9 cellular contexts compared by ENCODE assay signal in genomic region chrX:54384661-54385060, GRCh38. TPM values are rescaled to one million over a fixed set of nuclear protein-coding genes. Genes with fewer than 3 reads are reported as not detected.
DNase-seq lines count a peak whose midpoint lies in the region; ATAC-seq and TF ChIP-seq lines count a peak whose summit lies in the region.
"Not testable (repeated sequence)": the region's sequence is repeated elsewhere in the genome, so short reads cannot be mapped to it uniquely, and the experiment has no call there.
"Had no signal": no experiment of that assay in that cellular context is flagged by ENCODE, and none has a peak within 500 bp of the region (broad histone marks: within the 10 kb centered on the region; RNA-seq: fewer than 3 reads in every experiment).

No MANE protein-coding gene starts in this region.

- not testable (repeated sequence) for H3K27me3 Mint-ChIP-seq in GM23338 (ENCODE audit: insufficient read depth, low read depth, poor library complexity)

- H3K4me2 ChIP-seq in GM23338; mesendoderm (ENCODE audit: low read length): not testable (repeated sequence)

- H3K4ac ChIP-seq in mesendoderm (ENCODE audit: low read depth, low read length), result not testable (repeated sequence)

- H2BK15ac ChIP-seq in mesendoderm (replicated peaks; ENCODE audit: low read depth), result not testable (repeated sequence)

- not testable (repeated sequence) for H3K27ac ChIP-seq in GM23338 (ENCODE audit: low read depth); right cardiac atrium (ENCODE audit: low read length); mesendoderm (ENCODE audit: low read depth, low read length); testis

- H4K8ac ChIP-seq in mesendoderm (ENCODE audit: low read depth, low read length), result not testable (repeated sequence)

- WGBS in right cardiac atrium, result 60% methylated on average over 5 of the region's 5 CpGs
- WGBS in mesendoderm (ENCODE audit: extremely low coverage, insufficient coverage, low lambda C conversion rate), result no CpG with 5 or more reads among the region's 5 CpGs
- 50% methylated on average over 5 of the region's 5 CpGs; no CpG with 5 or more reads in 1 of the 2 donors for WGBS in testis, 2 donors

- H3K4me1 ChIP-seq in GM23338 (ENCODE audit: insufficient read depth); adipocyte (ENCODE audit: control insufficient read depth, insufficient read depth, low read length); right cardiac atrium (ENCODE audit: control insufficient read depth, insufficient read depth, low read length); mesendoderm (ENCODE audit: control insufficient read depth, low read depth, low read length); testis: not testable (repeated sequence)

- not testable (repeated sequence) for H3K9me2 ChIP-seq in GM23338 (ENCODE audit: insufficient read depth)

- not testable (repeated sequence) for H4K20me1 ChIP-seq in GM23338 (replicated peaks; ENCODE audit: insufficient read depth)

- not testable (repeated sequence) for H3K18ac ChIP-seq in mesendoderm (ENCODE audit: low read length)

- H3K27ac Mint-ChIP-seq in GM23338, result not testable (repeated sequence)

- H3K27me3 ChIP-seq in GM23338 (ENCODE audit: insufficient read depth); adipocyte (replicated peaks; ENCODE audit: control insufficient read depth, insufficient read depth, low read length); right cardiac atrium (ENCODE audit: control insufficient read depth, insufficient read depth); mesendoderm (ENCODE audit: insufficient read depth, low read length, poor library complexity); testis: not testable (repeated sequence)

- H3K36me3 ChIP-seq in GM23338 (ENCODE audit: insufficient read depth); adipocyte (ENCODE audit: control insufficient read depth, insufficient read depth, low read length, severe bottlenecking); mesendoderm (ENCODE audit: control insufficient read depth, insufficient read depth, low read length); testis (ENCODE audit: low read depth, missing control alignments): not testable (repeated sequence)

- H2AK5ac ChIP-seq in mesendoderm (ENCODE audit: low read length), result not testable (repeated sequence)

- not testable (repeated sequence) for H3K79me1 ChIP-seq in mesendoderm (ENCODE audit: low read length)

- peak overlapping the region; percentile 7 for H3K56ac ChIP-seq in mesendoderm (ENCODE audit: low read length)

- not testable (repeated sequence) for H3K79me2 ChIP-seq in GM23338 (replicated peaks; ENCODE audit: insufficient read depth); mesendoderm (ENCODE audit: control insufficient read depth, insufficient read depth, low read length)

- H3K23ac ChIP-seq in mesendoderm (ENCODE audit: low read length), result not testable (repeated sequence)

- not testable (repeated sequence) for TF ChIP-seq POLR2A in testis (IDR thresholded peaks at IDR 0.05)

- not testable (repeated sequence) for H2AFZ ChIP-seq in GM23338

- not testable (repeated sequence) for H3K9ac ChIP-seq in adipocyte (ENCODE audit: low read length); mesendoderm (ENCODE audit: low read length)

- not testable (repeated sequence) for H4K5ac ChIP-seq in mesendoderm (ENCODE audit: low read length)

- intact Hi-C loops in right cardiac atrium (cut with DNase I); testis (cut with DNase I; ENCODE audit: low total_unique reads): not testable (repeated sequence)

- not testable (repeated sequence) for H3K4me3 ChIP-seq in GM23338; LNCaP clone FGC (ENCODE audit: low read depth, low read length); adipocyte (ENCODE audit: low read length); choroid plexus epithelial cell (ENCODE audit: low read depth, low read length); right cardiac atrium (ENCODE audit: low read length); mesendoderm (ENCODE audit: low read length); testis

- not testable (repeated sequence) for H3K9me3 Mint-ChIP-seq in GM23338

- H3F3A ChIP-seq in GM23338 (replicated peaks; ENCODE audit: low read depth), result not testable (repeated sequence)

- H3K4me1 Mint-ChIP-seq in GM23338, result peaks cover 14% of the 10 kb centered on the region; the same call in 2 of the 3 replicates

- TF ChIP-seq CTCF in GM23338 (conservative IDR thresholded peaks at IDR 0.05; ENCODE audit: low read depth in 2 of 2) (peak in 1 of 2 experiments; percentile 11; a peak in 1 of 4 replicates), LNCaP clone FGC (IDR thresholded peaks at IDR 0.05; ENCODE audit: control insufficient read depth, extremely low read depth, insufficient read depth) (peak; percentile 20; the same call in 1 of the 2 replicates), choroid plexus epithelial cell (conservative IDR thresholded peaks at IDR 0.05; ENCODE audit: low read depth, low read length) (peak; percentile 19)
- TF ChIP-seq CTCF in testis (IDR thresholded peaks at IDR 0.05), result not testable (repeated sequence)

- H2BK5ac ChIP-seq in mesendoderm (ENCODE audit: low read length), result not testable (repeated sequence)

- H3K9me3 ChIP-seq in adipocyte (ENCODE audit: control insufficient read depth, low read length); right cardiac atrium (ENCODE audit: control insufficient read depth, low read length); testis: not testable (repeated sequence)

- not testable (repeated sequence) for H3K36me3 Mint-ChIP-seq in GM23338 (ENCODE audit: low read depth)

- not testable (repeated sequence) for ATAC-seq in GM23338
- ATAC-seq in right cardiac atrium, result peak in 1 of 2 donors; percentile 68

- H2BK120ac ChIP-seq in mesendoderm (ENCODE audit: low read depth, low read length), result not testable (repeated sequence)

- H3K4me3 Mint-ChIP-seq in GM23338, result not testable (repeated sequence)

- DNase-seq in GM23338 (ENCODE audit: low spot score) (peak; percentile 9), LNCaP clone FGC (ENCODE audit: low read depth) (peak; percentile 36), adipocyte (ENCODE audit: low read depth) (peak; percentile 7), choroid plexus epithelial cell (ENCODE audit: low read depth) (peak; percentile 55), right cardiac atrium (peak in 2 of 3 donors; percentile 16 to 72), mesendoderm (peak; percentile 71), testis (peak; percentile 20)

RNA-seq across cellular contexts. Expression of gene WNK3, which starts 26.8 kb away (rescaled TPM):
- total RNA-seq in GM23338 (2014; rRNA removed; shearing (Covaris generic)), result 27.4 and 27.6 TPM in 2 replicates
- polyA plus RNA-seq in GM23338 (2016; fragmentation: Nextera tagmentation; extraction: Ambion mirVana) (51.5 and 57.5 TPM in 2 replicates), right cardiac atrium (0.45 TPM), testis (ENCODE audit: insufficient read depth, low read depth, low replicate concordance) (18.1 TPM)
- total RNA-seq in right cardiac atrium (1 to 10 TPM; 2.1 to 4.3 (median 2.7) TPM), testis (100 to 1,000 TPM; 104 to 110 TPM)
- 6.2 TPM for polyA plus RNA-seq in mesendoderm (2013, experiment 1 of 2)
- 6.0 TPM for polyA plus RNA-seq in mesendoderm (2013, experiment 2 of 2)
- total RNA-seq: CD4-positive, CD25-positive, alpha-beta regulatory T cell; HT-29 had no signal

RNA-seq across cellular contexts. Expression of gene TSR2, which starts 55.5 kb away (rescaled TPM):
- 20.6 and 26.0 TPM in 2 replicates for total RNA-seq in GM23338 (2014; rRNA removed; shearing (Covaris generic))
- polyA plus RNA-seq in GM23338 (2016; fragmentation: Nextera tagmentation; extraction: Ambion mirVana) (52.2 and 60.1 TPM in 2 replicates), right cardiac atrium (42.3 TPM), testis (ENCODE audit: insufficient read depth, low read depth, low replicate concordance) (41.3 TPM)
- total RNA-seq in right cardiac atrium (10 to 100 TPM; 31.8 to 39.8 (median 38.5) TPM), testis (10 to 100 TPM; 24.9 to 30.1 TPM)
- polyA plus RNA-seq in mesendoderm (2013, experiment 1 of 2), result 43.8 TPM
- 43.7 TPM for polyA plus RNA-seq in mesendoderm (2013, experiment 2 of 2)

Comparison
In these comparisons a context has a peak if more than half of its experiments do, and no peak if none do; other contexts are left out.
1. DNase-seq: peak in every context shown above with its lines; median percentile 71 in mesendoderm; 55 in choroid plexus epithelial cell; 44 in right cardiac atrium; 36 in LNCaP clone FGC; 20 in testis; 9 in GM23338; 7 in adipocyte.